1 cellular context compared by ENCODE assay signal in genomic region chr16:67779256-67780014, GRCh38.
TF ChIP-seq lines count a peak whose summit lies in the region.

No MANE protein-coding gene starts in this region.

TF ChIP-seq in HepG2, 621 proteins besides CTCF, POLR2A, EP300 and RAD21:
- TF ChIP-seq E2F1 (CRISPR knock-in tag; IDR thresholded peaks at IDR 0.05) (peak; percentile 22; the same call in 1 of the 2 replicates), ZFP90 (CRISPR knock-in tag; IDR thresholded peaks at IDR 0.05; ENCODE audit: borderline replicate concordance) (0 out of 2 replicates have a peak, but pooled peaks have one; percentile 35), IKZF4 (CRISPR knock-in tag; IDR thresholded peaks at IDR 0.05; ENCODE audit: borderline replicate concordance, low read depth, not compliant biosample characterization) (no peak), RELA (CRISPR knock-in tag; IDR thresholded peaks at IDR 0.05) (peak; percentile 55; the same call in 1 of the 2 replicates), ZNF235 (CRISPR knock-in tag; IDR thresholded peaks at IDR 0.05; ENCODE audit: borderline replicate concordance) (no peak), ZFY (CRISPR knock-in tag; IDR thresholded peaks at IDR 0.05) (0 out of 2 replicates have a peak, but pooled peaks have one; percentile 15), HOXA3 (CRISPR knock-in tag; IDR thresholded peaks at IDR 0.05) (0 out of 2 replicates have a peak, but pooled peaks have one; percentile 25), MED1 (CRISPR knock-in tag; IDR thresholded peaks at IDR 0.05) (0 out of 2 replicates have a peak, but pooled peaks have one; percentile 14), NCOA2 (CRISPR knock-in tag; IDR thresholded peaks at IDR 0.05) (no peak), ZNF543 (CRISPR knock-in tag; IDR thresholded peaks at IDR 0.05) (no peak), CENPBD1 (CRISPR knock-in tag; IDR thresholded peaks at IDR 0.05; ENCODE audit: borderline replicate concordance, low read depth) (no peak)
- TF ChIP-seq, protein P1, sequence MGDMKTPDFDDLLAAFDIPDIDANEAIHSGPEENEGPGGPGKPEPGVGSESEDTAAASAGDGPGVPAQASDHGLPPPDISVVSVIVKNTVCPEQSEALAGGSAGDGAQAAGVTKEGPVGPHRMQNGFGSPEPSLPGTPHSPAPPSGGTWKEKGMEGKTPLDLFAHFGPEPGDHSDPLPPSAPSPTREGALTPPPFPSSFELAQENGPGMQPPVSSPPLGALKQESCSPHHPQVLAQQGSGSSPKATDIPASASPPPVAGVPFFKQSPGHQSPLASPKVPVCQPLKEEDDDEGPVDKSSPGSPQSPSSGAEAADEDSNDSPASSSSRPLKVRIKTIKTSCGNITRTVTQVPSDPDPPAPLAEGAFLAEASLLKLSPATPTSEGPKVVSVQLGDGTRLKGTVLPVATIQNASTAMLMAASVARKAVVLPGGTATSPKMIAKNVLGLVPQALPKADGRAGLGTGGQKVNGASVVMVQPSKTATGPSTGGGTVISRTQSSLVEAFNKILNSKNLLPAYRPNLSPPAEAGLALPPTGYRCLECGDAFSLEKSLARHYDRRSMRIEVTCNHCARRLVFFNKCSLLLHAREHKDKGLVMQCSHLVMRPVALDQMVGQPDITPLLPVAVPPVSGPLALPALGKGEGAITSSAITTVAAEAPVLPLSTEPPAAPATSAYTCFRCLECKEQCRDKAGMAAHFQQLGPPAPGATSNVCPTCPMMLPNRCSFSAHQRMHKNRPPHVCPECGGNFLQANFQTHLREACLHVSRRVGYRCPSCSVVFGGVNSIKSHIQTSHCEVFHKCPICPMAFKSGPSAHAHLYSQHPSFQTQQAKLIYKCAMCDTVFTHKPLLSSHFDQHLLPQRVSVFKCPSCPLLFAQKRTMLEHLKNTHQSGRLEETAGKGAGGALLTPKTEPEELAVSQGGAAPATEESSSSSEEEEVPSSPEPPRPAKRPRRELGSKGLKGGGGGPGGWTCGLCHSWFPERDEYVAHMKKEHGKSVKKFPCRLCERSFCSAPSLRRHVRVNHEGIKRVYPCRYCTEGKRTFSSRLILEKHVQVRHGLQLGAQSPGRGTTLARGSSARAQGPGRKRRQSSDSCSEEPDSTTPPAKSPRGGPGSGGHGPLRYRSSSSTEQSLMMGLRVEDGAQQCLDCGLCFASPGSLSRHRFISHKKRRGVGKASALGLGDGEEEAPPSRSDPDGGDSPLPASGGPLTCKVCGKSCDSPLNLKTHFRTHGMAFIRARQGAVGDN (CRISPR knock-in tag; IDR thresholded peaks at IDR 0.05), result 0 out of 2 replicates have a peak, but pooled peaks have one; percentile 9
